Comparison of ENCODE assay signal across 10 cellular contexts in the genomic region with DNA sequence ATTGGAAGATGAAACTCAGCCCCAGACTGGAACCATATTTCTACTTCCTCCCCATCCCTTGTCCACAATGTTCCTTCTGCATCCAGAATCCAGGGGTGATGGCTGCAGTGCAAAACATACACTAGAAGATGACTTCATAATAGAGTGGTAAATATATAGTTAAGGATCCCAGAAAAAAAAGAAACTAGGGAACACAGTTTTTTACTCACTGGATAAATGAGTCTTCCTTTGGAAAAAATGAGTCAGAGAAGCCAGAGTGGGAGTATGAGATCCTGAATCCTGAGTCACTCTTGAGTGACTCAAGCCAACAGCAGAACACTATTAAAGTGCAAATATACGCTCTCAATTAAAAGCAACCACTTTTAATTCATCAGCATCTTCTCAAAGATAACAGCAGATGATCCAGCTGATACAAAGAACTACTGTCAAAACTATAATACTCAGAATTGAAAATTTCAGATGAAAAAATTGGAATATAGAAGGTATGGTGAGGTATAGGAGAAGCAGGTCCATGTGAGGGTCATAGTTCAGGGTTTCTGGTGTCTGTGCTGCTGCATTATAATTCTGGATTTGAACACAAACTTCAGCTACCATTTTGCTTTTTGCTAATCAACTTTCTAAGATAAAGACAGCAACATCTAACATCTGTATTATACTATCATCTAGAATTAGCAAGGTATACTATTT.
DNase-seq lines count a peak whose midpoint lies in the region; ATAC-seq and TF ChIP-seq lines count a peak whose summit lies in the region.
"Had no signal": no experiment of that assay in that cellular context is flagged by ENCODE, and none has a peak within 500 bp of the region (broad histone marks: within the 10 kb centered on the region; RNA-seq: fewer than 3 reads in every experiment).

No MANE protein-coding gene starts in this region.

- TF ChIP-seq CTCF in colonic mucosa (IDR thresholded peaks at IDR 0.05), result no peak
- no peak for TF ChIP-seq CTCF in lung (IDR thresholded peaks at IDR 0.05; ENCODE audit: control extremely low read depth, extremely low read depth)

- 0 out of 2 replicates have a peak overlapping the region, but pooled peaks have one; percentile 27 for H3K27ac ChIP-seq in HUES64 (ENCODE audit: low read depth, low read length)
- H3K27ac ChIP-seq in colonic mucosa, result peak overlapping the region; percentile 6
- no peak overlapping the region for H3K27ac ChIP-seq in lung (ENCODE audit: low read depth in 1 of 2, low read length in 1 of 2)

- ATAC-seq in lung (ENCODE audit: insufficient read depth, low FRiP score) (peak; percentile 80), GM21619 (IDR thresholded peaks at IDR 0.05; ENCODE audit: unreplicated experiment) (no peak)
- ATAC-seq: CD8-positive, alpha-beta T cell; natural killer cell treated with Interleukin-12 subunit alpha and Interleukin-12 subunit beta and Interleukin-15 and Interleukin-18, amount 100 ng/mL, for 72 hours had no signal

- no peaks in the 10 kb centered on the region for H3K9me3 ChIP-seq in HUES64 (ENCODE audit: insufficient read depth, low read depth, low read length)
- H3K9me3 ChIP-seq in colonic mucosa, result no peaks in the 10 kb centered on the region
- no peaks in the 10 kb centered on the region for H3K9me3 ChIP-seq in lung (ENCODE audit: control insufficient read depth in 2 of 2, insufficient read depth in 1 of 2, low read length in 1 of 2)

- peaks cover 42% of the 10 kb centered on the region for H3K4me1 ChIP-seq in HUES64 (ENCODE audit: insufficient read depth, low read length)
- no peaks in the 10 kb centered on the region for H3K4me1 ChIP-seq in colonic mucosa
- H3K4me1 ChIP-seq in lung (ENCODE audit: control insufficient read depth in 2 of 2, insufficient read depth in 2 of 2, low read length in 2 of 2), result no peaks in the 10 kb centered on the region

- in situ Hi-C loops in ACHN (cut with HindIII; ENCODE audit: low pct_ligation_motif_present, low pct_unique_long_range_greater_than_20kb, low sequenced_read_pairs), result no loop called here

- no peaks in the 10 kb centered on the region for H3K36me3 ChIP-seq in HUES64 (ENCODE audit: insufficient read depth, low read length)
- no peaks in the 10 kb centered on the region for H3K36me3 ChIP-seq in colonic mucosa
- no peaks in the 10 kb centered on the region for H3K36me3 ChIP-seq in lung (ENCODE audit: control insufficient read depth in 2 of 2, insufficient read depth in 2 of 2, low read length in 2 of 2)

- H3K4me3 ChIP-seq in HUES64 (ENCODE audit: low read length) (no peak overlapping the region), colonic mucosa (no peak overlapping the region), lung (no peak overlapping the region)

- no peak overlapping the region for H3K9ac ChIP-seq in HUES64 (ENCODE audit: low read depth, low read length)
- no peak overlapping the region for H3K9ac ChIP-seq in colonic mucosa (ENCODE audit: low read depth in 2 of 2, low read length in 2 of 2)

- DNase-seq in ACHN (peak; percentile 91), colonic mucosa (no peak), lung (ENCODE audit: low spot score) (no peak), NAMALWA (ENCODE audit: low spot score) (no peak), CD1c-positive myeloid dendritic cell (ENCODE audit: extremely low spot score) (no peak)
- no peak for DNase-seq in activated CD4-positive, alpha-beta T cell treated with anti-CD3 and anti-CD28 coated beads, Interleukin-2, amount 50 U/mL, for 1 hour
- DNase-seq: CD8-positive, alpha-beta T cell had no signal

- 96% methylated on average over 1 of the region's 1 CpG for WGBS in HUES64
- WGBS in lung, 2 donors, result 72 to 81% methylated on average over 1 of the region's 1 CpG

- intact Hi-C loops in colonic mucosa (cut with DNase I), result no loop called here

- no peaks in the 10 kb centered on the region for H3K27me3 ChIP-seq in HUES64 (ENCODE audit: insufficient read depth, low read length)
- H3K27me3 ChIP-seq in colonic mucosa, result no peaks in the 10 kb centered on the region
- no peaks in the 10 kb centered on the region for H3K27me3 ChIP-seq in lung (ENCODE audit: control insufficient read depth, insufficient read depth)

Comparison
In these comparisons a context has a peak if more than half of its experiments do, and no peak if none do; other contexts are left out.
1. H3K27ac ChIP-seq: peak in HUES64 (single experiment) and colonic mucosa (single experiment); none in lung (0 of 2).